8 cellular contexts compared by ENCODE assay signal in the genomic region with DNA sequence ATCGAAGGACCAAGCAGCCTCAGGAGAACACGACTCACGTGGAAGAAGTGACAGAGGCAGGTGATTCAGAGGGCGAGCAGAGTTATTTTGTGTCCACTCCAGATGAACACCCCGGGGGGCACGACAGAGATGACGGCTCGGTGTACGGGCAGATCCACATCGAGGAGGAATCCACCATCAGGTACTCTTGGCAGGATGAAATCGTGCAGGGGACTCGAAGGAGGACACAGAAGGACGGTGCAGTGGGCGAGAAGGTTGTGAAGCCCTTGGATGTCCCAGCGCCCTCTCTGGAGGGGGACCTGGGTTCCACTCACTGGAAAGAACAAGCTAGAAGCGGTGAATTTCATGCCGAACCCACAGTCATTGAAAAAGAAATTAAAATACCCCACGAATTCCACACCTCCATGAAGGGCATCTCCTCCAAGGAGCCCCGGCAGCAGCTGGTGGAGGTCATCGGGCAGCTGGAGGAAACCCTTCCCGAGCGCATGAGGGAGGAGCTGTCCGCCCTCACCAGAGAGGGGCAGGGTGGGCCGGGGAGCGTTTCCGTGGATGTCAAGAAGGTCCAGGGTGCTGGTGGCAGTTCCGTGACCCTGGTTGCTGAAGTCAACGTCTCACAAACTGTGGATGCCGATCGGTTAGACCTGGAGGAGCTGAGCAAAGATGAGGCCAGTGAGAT.
"Had no signal": no experiment of that assay in that cellular context is flagged by ENCODE, and none has a peak within 500 bp of the region (broad histone marks: within the 10 kb centered on the region; RNA-seq: fewer than 3 reads in every experiment).

No MANE protein-coding gene starts in this region.

- H3K9me3 ChIP-seq: left lung, pancreas, SK-N-SH had no signal

- H3K27ac ChIP-seq: left lung, pancreas had no signal

- H3K4me2 ChIP-seq: SK-N-SH had no signal

- H3K4me3 ChIP-seq: left lung, pancreas had no signal

- DNase-seq: activated CD4-positive, alpha-beta T cell treated with anti-CD3 and anti-CD28 coated beads for 4 hours; activated naive CD4-positive, alpha-beta T cell treated with Interleukin-2 at 50 U/mL for 16 hours; central memory CD4-positive, alpha-beta T cell; effector memory CD8-positive, alpha-beta T cell; left lung; mesenchymal stem cell; pancreas; SK-N-SH had no signal

- ATAC-seq: effector memory CD8-positive, alpha-beta T cell; left lung had no signal

- H3K36me3 ChIP-seq: left lung, pancreas had no signal

- H3K27me3 ChIP-seq: left lung, pancreas had no signal

- H3K9ac ChIP-seq: SK-N-SH had no signal

- H3K9me2 ChIP-seq: SK-N-SH had no signal

- H3K4me1 ChIP-seq: left lung, pancreas had no signal
